In the genomic region with DNA sequence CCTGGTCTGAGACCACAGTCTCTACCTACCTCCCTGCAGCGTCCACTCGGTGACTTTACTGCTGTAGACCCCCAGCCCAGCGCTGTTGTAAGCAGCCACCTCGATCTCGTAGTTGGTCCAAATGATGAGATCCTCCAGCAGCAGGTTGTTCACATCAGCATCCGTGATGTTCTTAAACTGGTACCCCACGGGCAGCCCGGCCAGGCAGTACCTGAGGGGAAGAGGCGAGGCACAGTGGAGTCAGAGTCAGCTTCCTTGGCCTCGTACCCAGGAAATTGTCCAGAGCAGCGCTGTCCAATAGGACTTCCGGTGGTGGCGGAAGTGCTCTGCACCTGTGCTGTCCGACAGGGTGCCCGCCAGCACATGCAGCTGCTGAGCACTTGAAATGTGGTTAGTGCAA, we compare ENCODE assay signal across 22 cellular contexts.
DNase-seq lines count a peak whose midpoint lies in the region; ATAC-seq, FAIRE-seq and TF ChIP-seq lines count a peak whose summit lies in the region.
"Had no signal": no experiment of that assay in that cellular context is flagged by ENCODE, and none has a peak within 500 bp of the region (broad histone marks: within the 10 kb centered on the region; RNA-seq: fewer than 3 reads in every experiment).

No MANE protein-coding gene starts in this region.

- TF ChIP-seq RAD21 in HepG2 (CRISPR knock-in tag; IDR thresholded peaks at IDR 0.05), result no peak

- H3K27ac Mint-ChIP-seq in activated CD4-positive, alpha-beta T cell treated with anti-CD3 and anti-CD28 coated beads, Interleukin-2, amount 10 ng/mL, durations not matched to agents 24 days and 14 days, result no peak overlapping the region
- H3K27ac Mint-ChIP-seq: B cell; CD8-positive, alpha-beta memory T cell; IgD-negative memory B cell had no signal

- H3K27me3 ChIP-seq in HepG2 (ENCODE audit: control insufficient read depth in 1 of 2, insufficient read depth in 2 of 2, low read length in 2 of 2) (peaks cover 4 to 39% of the 10 kb centered on the region in 2 experiments; a peak in 4 of 5 replicates), right lobe of liver (no peaks in the 10 kb centered on the region), lower lobe of right lung (ENCODE audit: low read depth) (no peaks in the 10 kb centered on the region), spleen (replicated peaks in 1 of 7) (no peaks in the 10 kb centered on the region), smooth muscle cell (ENCODE audit: low read depth) (no peaks in the 10 kb centered on the region)
- H3K27me3 ChIP-seq: BLaER1 treated with 17β-estradiol and CSF1 and Interleukin-3, amounts not matched to agents 10 nM and 100 nM had no signal

- no peaks in the 10 kb centered on the region for H3K27me3 Mint-ChIP-seq in activated CD4-positive, alpha-beta T cell treated with anti-CD3 and anti-CD28 coated beads, Interleukin-2, amount 10 ng/mL, durations not matched to agents 24 days and 14 days
- H3K27me3 Mint-ChIP-seq: B cell, IgD-negative memory B cell had no signal

- H3K9me3 Mint-ChIP-seq in activated CD4-positive, alpha-beta T cell treated with anti-CD3 and anti-CD28 coated beads, Interleukin-2, amount 10 ng/mL, durations not matched to agents 24 days and 14 days, result no peaks in the 10 kb centered on the region
- H3K9me3 Mint-ChIP-seq: CD8-positive, alpha-beta memory T cell; IgD-negative memory B cell had no signal

- DNase-seq in HepG2 (ENCODE audit: low spot score), result no peak
- DNase-seq in right lobe of liver, result no peak
- peak; percentile 44 for DNase-seq in RPMI8226
- peak; percentile 27 for DNase-seq in lower lobe of right lung
- peak; percentile 54 for DNase-seq in spleen
- DNase-seq in smooth muscle cell (lab: John Stamatoyannopoulos, UW; ENCODE audit: unreplicated experiment), result no peak
- DNase-seq in HuH-7 (ENCODE audit: low spot score), result no peak
- no peak for DNase-seq in activated CD4-positive, alpha-beta T cell treated with anti-CD3 and anti-CD28 coated beads, Interleukin-2, amount 10 ng/mL, durations not matched to agents 24 days and 14 days
- DNase-seq: CD4-positive, CD25-positive, alpha-beta regulatory T cell; CD8-positive, alpha-beta memory T cell; COR-L47; GOT3; KG1 had no signal

- no peak for TF ChIP-seq POLR2A in HepG2 (IDR thresholded peaks at IDR 0.05; ENCODE audit: insufficient read depth in 1 of 2, low read depth in 2 of 2, low read length in 2 of 2)
- no peak for TF ChIP-seq POLR2A in right lobe of liver (IDR thresholded peaks at IDR 0.05)
- TF ChIP-seq POLR2A in spleen (IDR thresholded peaks at IDR 0.05), result no peak

- H3K4me3 ChIP-seq in HepG2 (replicated peaks in 1 of 3; ENCODE audit: insufficient read depth in 1 of 3, low read depth in 2 of 3, low read length in 3 of 3) (no peak overlapping the region), right lobe of liver (no peak overlapping the region), lower lobe of right lung (no peak overlapping the region), spleen (no peak overlapping the region), smooth muscle cell (no peak overlapping the region)
- H3K4me3 ChIP-seq: BLaER1 treated with 17β-estradiol and CSF1 and Interleukin-3, amounts not matched to agents 10 nM and 100 nM; HAP-1 had no signal

- FAIRE-seq in HepG2 (lab: Jason Lieb, UNC), result no peak
- FAIRE-seq: D721Med, G401.6, GM12891, GM18507 had no signal

- H3K4me2 ChIP-seq in HepG2 (ENCODE audit: low read depth, low read length) (no peak overlapping the region), smooth muscle cell (no peak overlapping the region)
- H3K4me2 ChIP-seq: BLaER1 treated with 17β-estradiol and CSF1 and Interleukin-3, amounts not matched to agents 10 nM and 100 nM had no signal

- no peak overlapping the region for H2AFZ ChIP-seq in HepG2 (ENCODE audit: low read length)
- no peak overlapping the region for H2AFZ ChIP-seq in smooth muscle cell (ENCODE audit: low read depth)

- H3K27ac ChIP-seq in HepG2 (ENCODE audit: extremely low read length, insufficient read depth, low read length) (no peak overlapping the region), right lobe of liver (no peak overlapping the region), lower lobe of right lung (no peak overlapping the region), spleen (no peak overlapping the region), smooth muscle cell (ENCODE audit: low read depth) (no peak overlapping the region)
- H3K27ac ChIP-seq: BLaER1 treated with 17β-estradiol and CSF1 and Interleukin-3, amounts not matched to agents 10 nM and 100 nM; HL-60 had no signal

- no peaks in the 10 kb centered on the region for H4K20me1 ChIP-seq in HepG2 (ENCODE audit: insufficient read depth, low read length)
- H4K20me1 ChIP-seq in smooth muscle cell (ENCODE audit: low read depth), result no peaks in the 10 kb centered on the region
- H4K20me1 ChIP-seq: BLaER1 treated with 17β-estradiol and CSF1 and Interleukin-3, amounts not matched to agents 10 nM and 100 nM had no signal

- no peak overlapping the region for H3K9ac ChIP-seq in HepG2 (ENCODE audit: insufficient read depth, low read depth, low read length)
- no peak overlapping the region for H3K9ac ChIP-seq in smooth muscle cell (ENCODE audit: low read depth)
- H3K9ac ChIP-seq: BLaER1 treated with 17β-estradiol and CSF1 and Interleukin-3, amounts not matched to agents 10 nM and 100 nM had no signal

- in situ Hi-C loops in HepG2 (cut with HindIII; ENCODE audit: extremely low pct_ligation_motif_present, low pct_unique_long_range_greater_than_20kb), result no loop called here

- no TSS peak for BruUV-seq in HepG2 (replicated peaks; lab: Mats Ljungman, UMichigan)

- ATAC-seq in HepG2 (no peak), right lobe of liver (no peak), lower lobe of right lung (no peak)

- TF ChIP-seq EP300 in HepG2 (IDR thresholded peaks at IDR 0.05; ENCODE audit: low read depth in 2 of 2, low read length in 2 of 2) (no peak), HepG2 (CRISPR knock-in tag; IDR thresholded peaks at IDR 0.05; ENCODE audit: borderline replicate concordance) (no peak)

- H3K4me1 ChIP-seq in HepG2 (ENCODE audit: insufficient read depth, low read length), result 0 out of 2 replicates have a peak, but pooled peaks cover 6% of the 10 kb centered on the region
- H3K4me1 ChIP-seq in right lobe of liver, result no peaks in the 10 kb centered on the region
- no peaks in the 10 kb centered on the region for H3K4me1 ChIP-seq in lower lobe of right lung
- peaks cover 0 to 9% (median 8%) of the 10 kb centered on the region in 6 donors for H3K4me1 ChIP-seq in spleen
- H3K4me1 ChIP-seq in smooth muscle cell (ENCODE audit: low read depth), result no peaks in the 10 kb centered on the region
- H3K4me1 ChIP-seq: BLaER1 treated with 17β-estradiol and CSF1 and Interleukin-3, amounts not matched to agents 10 nM and 100 nM; HAP-1 had no signal

- no peaks in the 10 kb centered on the region for H3K36me3 Mint-ChIP-seq in activated CD4-positive, alpha-beta T cell treated with anti-CD3 and anti-CD28 coated beads, Interleukin-2, amount 10 ng/mL, durations not matched to agents 24 days and 14 days (ENCODE audit: low read depth)
- H3K36me3 Mint-ChIP-seq: CD4-positive, CD25-positive, alpha-beta regulatory T cell had no signal

- H3K4me3 Mint-ChIP-seq in activated CD4-positive, alpha-beta T cell treated with anti-CD3 and anti-CD28 coated beads, Interleukin-2, amount 10 ng/mL, durations not matched to agents 24 days and 14 days, result no peak overlapping the region
- H3K4me3 Mint-ChIP-seq: B cell; CD4-positive, CD25-positive, alpha-beta regulatory T cell; CD8-positive, alpha-beta memory T cell; IgD-negative memory B cell had no signal

- TF ChIP-seq CTCF in HepG2 (CRISPR knock-in tag; IDR thresholded peaks at IDR 0.05), result no peak
- TF ChIP-seq CTCF in right lobe of liver (IDR thresholded peaks at IDR 0.05), result no peak
- TF ChIP-seq CTCF in lower lobe of right lung (IDR thresholded peaks at IDR 0.05), result no peak
- no peak for TF ChIP-seq CTCF in spleen (IDR thresholded peaks at IDR 0.05 in 8 of 11, conservative IDR thresholded peaks at IDR 0.05 in 3 of 11)
- TF ChIP-seq CTCF in smooth muscle cell (IDR thresholded peaks at IDR 0.05; ENCODE audit: borderline replicate concordance, insufficient read depth, poor library complexity, severe bottlenecking), result no peak

- H3F3A ChIP-seq in smooth muscle cell (ENCODE audit: low read depth), result no peaks in the 10 kb centered on the region

- 60% methylated on average over 13 of the region's 15 CpGs for whole genome bisulfite sequencing in HepG2 (ENCODE audit: low lambda C conversion rate)
- 79% methylated on average over 10 of the region's 15 CpGs for WGBS in right lobe of liver (ENCODE audit: insufficient coverage, low coverage, low lambda C conversion rate, missing lambda C conversion rate)
- WGBS in spleen, 5 donors, result 82 to 95% (median 89%) methylated on average over 15 of the region's 15 CpGs
- 97% methylated on average over 15 of the region's 15 CpGs for WGBS in smooth muscle cell (ENCODE audit: low lambda C conversion rate)

- H3K79me2 ChIP-seq in HepG2 (ENCODE audit: insufficient read depth, low read length) (no peaks in the 10 kb centered on the region), smooth muscle cell (ENCODE audit: low read depth) (no peaks in the 10 kb centered on the region)

- CTCF ChIA-PET in HepG2 (lab: Yijun Ruan, JAX; ENCODE audit: low intra/inter-chr PET ratio, low total read pairs), result no interaction called here

- POLR2A ChIA-PET in HepG2 (lab: Yijun Ruan, JAX), result interaction anchor here (0.7 kb wide), 1 partner anchor 184 kb away, joined by 4 read pairs; no protein-coding TSS in a partner anchor

- no peaks in the 10 kb centered on the region for H3K36me3 ChIP-seq in HepG2 (replicated peaks in 1 of 2; ENCODE audit: control insufficient read depth in 1 of 2, insufficient read depth in 2 of 2, low read length in 2 of 2)
- no peaks in the 10 kb centered on the region for H3K36me3 ChIP-seq in right lobe of liver
- H3K36me3 ChIP-seq in lower lobe of right lung, result no peaks in the 10 kb centered on the region
- peaks cover 0 to 20% (median 2%) of the 10 kb centered on the region in 6 donors for H3K36me3 ChIP-seq in spleen
- no peaks in the 10 kb centered on the region for H3K36me3 ChIP-seq in smooth muscle cell (ENCODE audit: low read depth)
- H3K36me3 ChIP-seq: HAP-1 had no signal

- H3K9me3 ChIP-seq in HepG2 (ENCODE audit: low read length) (no peaks in the 10 kb centered on the region), right lobe of liver (no peaks in the 10 kb centered on the region), lower lobe of right lung (no peaks in the 10 kb centered on the region), spleen (no peaks in the 10 kb centered on the region), smooth muscle cell (replicated peaks; ENCODE audit: low read depth) (no peaks in the 10 kb centered on the region)
- H3K9me3 ChIP-seq: BLaER1 treated with 17β-estradiol and CSF1 and Interleukin-3, amounts not matched to agents 10 nM and 100 nM; HAP-1 had no signal

- H3K4me1 Mint-ChIP-seq in activated CD4-positive, alpha-beta T cell treated with anti-CD3 and anti-CD28 coated beads, Interleukin-2, amount 10 ng/mL, durations not matched to agents 24 days and 14 days, result no peaks in the 10 kb centered on the region
- H3K4me1 Mint-ChIP-seq: B cell; CD4-positive, CD25-positive, alpha-beta regulatory T cell; CD8-positive, alpha-beta memory T cell; IgD-negative memory B cell had no signal

- intact Hi-C loops in HepG2 (cut with micrococcal nuclease; ENCODE audit: unreplicated experiment), result no loop called here
- intact Hi-C loops in right lobe of liver (cut with DNase I), result no loop called here
- intact Hi-C loops in lower lobe of right lung (cut with DNase I), result no loop called here
- intact Hi-C loops in spleen (cut with DNase I; ENCODE audit: low total_unique reads), result no loop called here
- intact Hi-C loops in activated CD4-positive, alpha-beta T cell treated with anti-CD3 and anti-CD28 coated beads, Interleukin-2, amount 10 ng/mL, durations not matched to agents 24 days and 14 days (cut with micrococcal nuclease), result no loop called here

Comparison
In these comparisons a context has a peak if more than half of its experiments do, and no peak if none do; other contexts are left out.
1. DNase-seq: peak in RPMI8226 (single experiment), lower lobe of right lung (single experiment) and spleen (single experiment); none in HepG2 (single experiment), right lobe of liver (0 of 3), smooth muscle cell (single experiment), HuH-7 (single experiment) and activated CD4-positive, alpha-beta T cell treated with anti-CD3 and anti-CD28 coated beads, Interleukin-2, amount 10 ng/mL, durations not matched to agents 24 days and 14 days (single experiment).